In the genomic region with DNA sequence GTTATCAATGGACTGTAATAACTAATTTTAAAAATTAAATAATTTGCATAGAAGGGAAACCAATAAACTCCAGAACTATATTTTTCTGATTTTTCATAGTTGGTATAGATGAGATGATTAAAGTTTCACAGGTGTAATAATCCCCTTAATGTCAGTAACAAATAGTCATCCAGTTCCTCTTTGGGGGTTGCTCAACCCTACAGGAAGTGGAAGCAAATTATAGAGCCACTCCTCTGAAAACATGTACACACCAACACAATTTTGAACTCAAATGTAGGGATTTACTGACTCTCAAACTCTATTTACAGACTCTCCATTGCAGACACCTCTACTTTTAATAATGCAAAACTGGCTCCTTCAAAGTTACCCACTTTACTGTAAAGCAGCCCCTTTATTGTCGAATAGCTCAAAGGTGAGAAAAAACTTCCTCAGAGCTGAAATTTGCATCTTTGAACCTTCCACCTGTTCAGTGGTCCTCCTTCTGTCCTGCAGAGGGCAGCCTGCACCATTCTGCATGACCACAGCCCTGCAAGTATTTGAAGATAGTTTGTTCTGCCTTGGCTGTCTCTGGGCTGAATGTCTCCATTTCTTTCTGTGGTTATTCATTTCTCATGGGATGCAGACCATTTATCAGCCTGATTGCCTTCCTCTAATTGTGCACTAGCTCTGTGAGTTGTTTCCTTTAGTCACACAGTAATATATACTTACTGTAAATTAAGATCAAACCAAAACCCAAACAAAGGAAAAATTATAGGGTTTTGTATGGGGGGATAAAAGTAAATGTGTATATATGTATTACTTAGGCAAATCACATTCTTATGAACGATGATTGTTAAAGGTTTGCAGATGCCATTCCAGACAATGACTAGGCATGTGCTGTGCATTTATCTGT, we compare ENCODE assay signal across 8 cellular contexts.
A peak's percentile ranks its signal among the peaks of the same experiment; 100 is the strongest.
DNase-seq lines count a peak whose midpoint lies in the region; ATAC-seq, FAIRE-seq and TF ChIP-seq lines count a peak whose summit lies in the region.

No MANE protein-coding gene starts in this region.

- no peak for TF ChIP-seq POLR2A in esophagus squamous epithelium (IDR thresholded peaks at IDR 0.05)

- peak overlapping the region in 1 of 9 donors; percentile 32 for H3K27ac Mint-ChIP-seq in naive thymus-derived CD4-positive, alpha-beta T cell

- peak; percentile 89 for ATAC-seq in HG02870 (IDR thresholded peaks at IDR 0.05; ENCODE audit: unreplicated experiment)
- ATAC-seq in naive thymus-derived CD4-positive, alpha-beta T cell = peak; percentile 62

- H3K27me3 Mint-ChIP-seq in naive thymus-derived CD4-positive, alpha-beta T cell = peaks cover 11 to 25% (median 19%) of the 10 kb centered on the region in 5 donors

- H3K36me3 ChIP-seq in esophagus squamous epithelium = no peaks in the 10 kb centered on the region
- no peaks in the 10 kb centered on the region for H3K36me3 ChIP-seq in naive thymus-derived CD4-positive, alpha-beta T cell (ENCODE audit: control insufficient read depth in 2 of 3, insufficient read depth in 3 of 3, low read length in 3 of 3)

- no peaks in the 10 kb centered on the region for H3K4me1 ChIP-seq in esophagus squamous epithelium
- no peaks in the 10 kb centered on the region for H3K4me1 ChIP-seq in naive thymus-derived CD4-positive, alpha-beta T cell (ENCODE audit: control insufficient read depth in 2 of 2, insufficient read depth in 2 of 2, low read length in 2 of 2)

- H3K9me3 Mint-ChIP-seq in naive thymus-derived CD4-positive, alpha-beta T cell = no peaks in the 10 kb centered on the region

- CTCF ChIA-PET in naive thymus-derived CD4-positive, alpha-beta T cell (lab: Charles Lee) = interaction anchor here (0.8 to 1.0 kb wide), 3 partner anchors 10 to 1188 kb away, joined by 3 read pairs; no protein-coding TSS in a partner anchor

- no peaks in the 10 kb centered on the region for H3K9me3 ChIP-seq in esophagus squamous epithelium
- no peaks in the 10 kb centered on the region for H3K9me3 ChIP-seq in naive thymus-derived CD4-positive, alpha-beta T cell (ENCODE audit: control insufficient read depth in 2 of 3, low read length in 3 of 3)

- H3K36me3 Mint-ChIP-seq in naive thymus-derived CD4-positive, alpha-beta T cell = no peaks in the 10 kb centered on the region

- H3K27ac ChIP-seq in esophagus squamous epithelium = no peak overlapping the region
- no peak overlapping the region for H3K27ac ChIP-seq in naive thymus-derived CD4-positive, alpha-beta T cell (ENCODE audit: low read depth, low read length)

- DNase-seq in AG09309 (ENCODE audit: low read depth) (peak; percentile 34), GM18507 (ENCODE audit: extremely low spot score, insufficient read length, low read depth) (peak; percentile 2), NCI-H1436 (lab: John Stamatoyannopoulos, UW) (peak; percentile 83), esophagus squamous epithelium (lab: John Stamatoyannopoulos, UW) (no peak), cortex of kidney (lab: John Stamatoyannopoulos, UW) (no peak)
- DNase-seq in activated CD4-positive, alpha-beta T cell treated with anti-CD3 and anti-CD28 coated beads, Interleukin-2, amount 50 U/mL, for 1 hour = peak; percentile 24
- DNase-seq in naive thymus-derived CD4-positive, alpha-beta T cell = peak in 8 of 9 donors; percentile 1 to 31 (median 22)

- POLR2A ChIA-PET in naive thymus-derived CD4-positive, alpha-beta T cell (lab: Charles Lee) = no interaction called here

- TF ChIP-seq CTCF in AG09309 (IDR thresholded peaks at IDR 0.05; ENCODE audit: control insufficient read depth, insufficient read depth, low read depth, low read length, missing control alignments) (peak; percentile 95), esophagus squamous epithelium (IDR thresholded peaks at IDR 0.05) (peak; percentile 20 to 58 (median 44))

- no peak overlapping the region for H3K4me3 Mint-ChIP-seq in naive thymus-derived CD4-positive, alpha-beta T cell

- no peaks in the 10 kb centered on the region for H3K27me3 ChIP-seq in esophagus squamous epithelium
- H3K27me3 ChIP-seq in naive thymus-derived CD4-positive, alpha-beta T cell (ENCODE audit: control insufficient read depth in 2 of 2, insufficient read depth in 2 of 2, low read length in 2 of 2) = no peaks in the 10 kb centered on the region

- no peak overlapping the region for H3K4me3 ChIP-seq in AG09309 (ENCODE audit: control insufficient read depth, low read depth, low read length)
- no peak overlapping the region for H3K4me3 ChIP-seq in esophagus squamous epithelium
- no peak overlapping the region for H3K4me3 ChIP-seq in naive thymus-derived CD4-positive, alpha-beta T cell (ENCODE audit: low read length)

- peaks cover 0 to 6% (median 0%) of the 10 kb centered on the region in 7 donors for H3K4me1 Mint-ChIP-seq in naive thymus-derived CD4-positive, alpha-beta T cell

- intact Hi-C loops in esophagus squamous epithelium (cut with DNase I) = loop anchor here (5.0 kb wide), 1 partner anchor 874 kb away; no protein-coding TSS in a partner anchor
- intact Hi-C loops in naive thymus-derived CD4-positive, alpha-beta T cell (cut with micrococcal nuclease) = loop anchor here (1.0 to 2.0 kb wide), 4 partner anchors 873 to 1189 kb away; no protein-coding TSS in a partner anchor

- FAIRE-seq in GM18507 (lab: Jason Lieb, UNC) = peak; percentile 84

- 11 to 16% methylated on average over 2 of the region's 2 CpGs for WGBS in esophagus squamous epithelium, 2 donors

Comparison
In these comparisons a context has a peak if more than half of its experiments do, and no peak if none do; other contexts are left out.
1. DNase-seq: peak in AG09309 (single experiment), GM18507 (single experiment), NCI-H1436 (single experiment), activated CD4-positive, alpha-beta T cell treated with anti-CD3 and anti-CD28 coated beads, Interleukin-2, amount 50 U/mL, for 1 hour (single experiment) and naive thymus-derived CD4-positive, alpha-beta T cell (8 of 9); none in esophagus squamous epithelium (single experiment) and cortex of kidney (single experiment).